Comparison of ENCODE assay signal across 38 cellular contexts in the genomic region with DNA sequence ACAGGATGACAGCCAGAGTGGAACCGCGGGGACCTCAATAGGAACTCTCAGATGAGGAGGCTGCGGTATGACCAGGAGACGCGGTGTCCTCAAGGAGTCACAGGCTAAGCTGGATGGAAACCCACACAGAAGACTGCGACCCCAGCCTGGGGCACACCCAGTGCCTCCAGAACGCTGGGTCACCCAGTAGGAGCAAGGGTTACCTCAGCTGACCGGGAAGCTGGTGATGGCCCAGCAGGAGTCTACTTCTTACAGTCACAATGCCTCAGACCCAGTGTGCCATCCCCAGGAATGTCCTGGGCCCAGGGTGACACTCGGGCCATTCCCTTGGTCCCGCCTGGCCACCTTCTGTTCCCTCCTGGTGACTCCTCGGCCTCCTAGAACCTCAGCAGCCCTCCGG. TPM values are rescaled to one million over a fixed set of nuclear protein-coding genes. Genes with fewer than 3 reads are reported as not detected.
"Had no signal": no experiment of that assay in that cellular context is flagged by ENCODE, and none has a peak within 500 bp of the region (broad histone marks: within the 10 kb centered on the region; RNA-seq: fewer than 3 reads in every experiment).

No MANE protein-coding gene starts in this region.

- H3K36me3 ChIP-seq: adrenal gland, brain microvascular endothelial cell, breast epithelium had no signal

- ATAC-seq: activated CD8-positive, alpha-beta T cell treated with anti-CD3 and anti-CD28 coated beads for 36 hours; activated naive CD4-positive, alpha-beta T cell treated with anti-CD3 and anti-CD28 coated beads, Interleukin-2, amount 50 U/mL, for 72 hours; activated T-cell treated with anti-CD3 and anti-CD28 coated beads, Interleukin-2, amount 50 U/mL, for 4 hours; activated T-cell treated with anti-CD3 and anti-CD28 coated beads, Interleukin-2, amount 50 U/mL, for 72 hours; activated T-helper 17 cell treated with anti-CD3 and anti-CD28 coated beads, Interleukin-2, amount 50 U/mL, for 72 hours; body of pancreas had no signal

- H3K4me3 ChIP-seq: adrenal gland, body of pancreas, breast epithelium had no signal

- H3K27ac ChIP-seq: adrenal gland, body of pancreas, brain microvascular endothelial cell, breast epithelium, VCaP had no signal

- DNase-seq: activated B cell treated with CpG ODN at 0.5 μM for 24 hours; activated CD4-positive, alpha-beta memory T cell treated with anti-CD3 and anti-CD28 coated beads for 36 hours; activated CD4-positive, alpha-beta T cell treated with anti-CD3 and anti-CD28 coated beads for 4 hours; activated CD4-positive, alpha-beta T cell treated with anti-CD3 and anti-CD28 coated beads, Interleukin-2, amount 10 ng/mL, durations not matched to agents 24 days and 14 days; activated CD4-positive, alpha-beta T cell treated with anti-CD3 and anti-CD28 coated beads, Interleukin-2, amount 50 U/mL, for 1 hour; activated CD4-positive, alpha-beta T cell treated with anti-CD3 and anti-CD28 coated beads, Interleukin-2, amount 50 U/mL, for 4 hours; activated CD4-positive, CD25-positive, alpha-beta regulatory T cell treated with anti-CD3 and anti-CD28 coated beads, Interleukin-2, amount 50 U/mL, for 72 hours; activated CD8-positive, alpha-beta memory T cell treated with anti-CD3 and anti-CD28 coated beads, Interleukin-2, amount 50 U/mL, for 4 hours; activated CD8-positive, alpha-beta T cell treated with anti-CD3 and anti-CD28 coated beads for 36 hours; activated effector memory CD4-positive, alpha-beta T cell treated with anti-CD3 and anti-CD28 coated beads, Interleukin-2, amount 50 U/mL, for 16 hours; activated gamma-delta T cell treated with Interleukin-2 at 50 U/mL for 16 hours; activated naive CD4-positive, alpha-beta T cell; activated naive CD4-positive, alpha-beta T cell treated with anti-CD3 and anti-CD28 coated beads for 36 hours; activated naive CD4-positive, alpha-beta T cell treated with anti-CD3 and anti-CD28 coated beads, Interleukin-2, amount 50 U/mL, for 16 hours; activated naive CD8-positive, alpha-beta T cell treated with anti-CD3 and anti-CD28 coated beads for 36 hours; activated T-cell treated with anti-CD3 and anti-CD28 coated beads for 4 hours; activated T-cell treated with anti-CD3 and anti-CD28 coated beads, Interleukin-2, amount 50 U/mL, for 1 hour; activated T-cell treated with anti-CD3 and anti-CD28 coated beads, Interleukin-2, amount 50 U/mL, for 4 hours; activated T-cell treated with anti-CD3 and anti-CD28 coated beads, Interleukin-2, amount 50 U/mL, for 72 hours; adrenal gland; amniotic stem cell; body of pancreas; brain microvascular endothelial cell; central memory CD4-positive, alpha-beta T cell; T-helper 1 cell; T-helper 2 cell; T-helper 9 cell had no signal

- H3K4me1 ChIP-seq: adrenal gland, body of pancreas, breast epithelium had no signal

- H3K9me3 ChIP-seq: adrenal gland, body of pancreas, breast epithelium had no signal

- H3K9me3 Mint-ChIP-seq: activated B cell treated with CpG ODN at 0.5 μM for 24 hours; activated CD4-positive, alpha-beta memory T cell treated with anti-CD3 and anti-CD28 coated beads for 36 hours; activated CD4-positive, alpha-beta T cell treated with anti-CD3 and anti-CD28 coated beads, Interleukin-2, amount 10 ng/mL, durations not matched to agents 24 days and 14 days; activated CD8-positive, alpha-beta T cell treated with anti-CD3 and anti-CD28 coated beads for 36 hours; activated naive CD4-positive, alpha-beta T cell treated with anti-CD3 and anti-CD28 coated beads for 36 hours; activated naive CD4-positive, alpha-beta T cell treated with anti-CD3 and anti-CD28 coated beads, Interleukin-2, amount 50 U/mL, for 72 hours; activated naive CD8-positive, alpha-beta T cell treated with anti-CD3 and anti-CD28 coated beads for 36 hours; activated T-cell treated with anti-CD3 and anti-CD28 coated beads, Interleukin-2, amount 50 U/mL, for 4 hours; activated T-cell treated with anti-CD3 and anti-CD28 coated beads, Interleukin-2, amount 50 U/mL, for 72 hours; activated T-helper 1 cell treated with anti-CD3 and anti-CD28 coated beads, Interleukin-12 subunit alpha, Interleukin-12 subunit beta, Interleukin-2, Interleukin-4 antibody, amounts not matched to agents 30 ng/mL and 10 ng/mL and 1 ng/mL, durations not matched to agents 14 hours and 24 hours and 36 hours; activated T-helper 17 cell treated with anti-CD3 and anti-CD28 coated beads, Interleukin-2, amount 50 U/mL, for 72 hours; T-helper 1 cell treated with Interleukin-12 subunit alpha and Interleukin-12 subunit beta and Interleukin-4 antibody, amounts not matched to agents 30 μg/mL and 1 μg/mL, for 36 hours; T-helper 2 cell treated with Interferon-gamma antibody and Interleukin-4, amounts not matched to agents 5 μg/mL and 100 μg/mL, for 36 hours had no signal

- H3K4me1 Mint-ChIP-seq: activated B cell treated with CpG ODN at 0.5 μM for 24 hours; activated CD4-positive, alpha-beta T cell treated with anti-CD3 and anti-CD28 coated beads, Interleukin-2, amount 10 ng/mL, durations not matched to agents 24 days and 14 days; activated naive CD8-positive, alpha-beta T cell treated with anti-CD3 and anti-CD28 coated beads for 36 hours; activated T-helper 17 cell treated with anti-CD3 and anti-CD28 coated beads, Interleukin-2, amount 50 U/mL, for 72 hours had no signal

- H3K27me3 ChIP-seq: body of pancreas had no signal

- H3K27ac Mint-ChIP-seq: activated B cell treated with CpG ODN at 0.5 μM for 24 hours; activated CD4-positive, alpha-beta memory T cell treated with anti-CD3 and anti-CD28 coated beads for 36 hours; activated CD4-positive, alpha-beta T cell treated with anti-CD3 and anti-CD28 coated beads, Interleukin-2, amount 10 ng/mL, durations not matched to agents 24 days and 14 days; activated CD8-positive, alpha-beta T cell treated with anti-CD3 and anti-CD28 coated beads for 36 hours; activated naive CD4-positive, alpha-beta T cell treated with anti-CD3 and anti-CD28 coated beads for 36 hours; activated naive CD4-positive, alpha-beta T cell treated with anti-CD3 and anti-CD28 coated beads, Interleukin-2, amount 50 U/mL, for 72 hours; activated naive CD8-positive, alpha-beta T cell treated with anti-CD3 and anti-CD28 coated beads for 36 hours; activated T-cell treated with anti-CD3 and anti-CD28 coated beads, Interleukin-2, amount 50 U/mL, for 72 hours; activated T-helper 1 cell treated with anti-CD3 and anti-CD28 coated beads, Interleukin-12 subunit alpha, Interleukin-12 subunit beta, Interleukin-2, Interleukin-4 antibody, amounts not matched to agents 30 ng/mL and 10 ng/mL and 1 ng/mL, durations not matched to agents 14 hours and 24 hours and 36 hours; activated T-helper 17 cell treated with anti-CD3 and anti-CD28 coated beads, Interleukin-2, amount 50 U/mL, for 72 hours; T-helper 1 cell treated with Interleukin-12 subunit alpha and Interleukin-12 subunit beta and Interleukin-4 antibody, amounts not matched to agents 30 μg/mL and 1 μg/mL, for 36 hours; T-helper 2 cell treated with Interferon-gamma antibody and Interleukin-4, amounts not matched to agents 5 μg/mL and 100 μg/mL, for 36 hours had no signal

- H3K36me3 Mint-ChIP-seq: activated CD4-positive, alpha-beta memory T cell treated with anti-CD3 and anti-CD28 coated beads for 36 hours; activated naive CD4-positive, alpha-beta T cell treated with anti-CD3 and anti-CD28 coated beads, Interleukin-2, amount 50 U/mL, for 72 hours; activated naive CD8-positive, alpha-beta T cell treated with anti-CD3 and anti-CD28 coated beads for 36 hours had no signal

- H3K4me3 Mint-ChIP-seq: activated B cell treated with CpG ODN at 0.5 μM for 24 hours; activated CD4-positive, alpha-beta memory T cell treated with anti-CD3 and anti-CD28 coated beads for 36 hours; activated CD4-positive, alpha-beta T cell treated with anti-CD3 and anti-CD28 coated beads, Interleukin-2, amount 10 ng/mL, durations not matched to agents 24 days and 14 days; activated CD8-positive, alpha-beta T cell treated with anti-CD3 and anti-CD28 coated beads for 36 hours; activated naive CD4-positive, alpha-beta T cell treated with anti-CD3 and anti-CD28 coated beads for 36 hours; activated naive CD8-positive, alpha-beta T cell treated with anti-CD3 and anti-CD28 coated beads for 36 hours; activated T-cell treated with anti-CD3 and anti-CD28 coated beads, Interleukin-2, amount 50 U/mL, for 4 hours; activated T-cell treated with anti-CD3 and anti-CD28 coated beads, Interleukin-2, amount 50 U/mL, for 72 hours; activated T-helper 1 cell treated with anti-CD3 and anti-CD28 coated beads, Interleukin-12 subunit alpha, Interleukin-12 subunit beta, Interleukin-2, Interleukin-4 antibody, amounts not matched to agents 30 ng/mL and 10 ng/mL and 1 ng/mL, durations not matched to agents 14 hours and 24 hours and 36 hours; activated T-helper 17 cell treated with anti-CD3 and anti-CD28 coated beads, Interleukin-2, amount 50 U/mL, for 72 hours; T-helper 1 cell treated with Interleukin-12 subunit alpha and Interleukin-12 subunit beta and Interleukin-4 antibody, amounts not matched to agents 30 μg/mL and 1 μg/mL, for 36 hours; T-helper 2 cell treated with Interferon-gamma antibody and Interleukin-4, amounts not matched to agents 5 μg/mL and 100 μg/mL, for 36 hours had no signal

RNA-seq across cellular contexts. Expression of a gene that starts 29.9 kb away (rescaled TPM):
- total RNA-seq: activated B cell treated with CpG ODN at 0.5 μM for 24 hours; activated CD4-positive, alpha-beta memory T cell treated with anti-CD3 and anti-CD28 coated beads for 36 hours; activated CD4-positive, alpha-beta T cell treated with anti-CD3 and anti-CD28 coated beads, Interleukin-2, amount 10 ng/mL, durations not matched to agents 24 days and 14 days; activated CD8-positive, alpha-beta memory T cell treated with anti-CD3 and anti-CD28 coated beads for 36 hours; activated CD8-positive, alpha-beta T cell treated with anti-CD3 and anti-CD28 coated beads for 36 hours; activated naive CD4-positive, alpha-beta T cell treated with anti-CD3 and anti-CD28 coated beads for 36 hours; activated naive CD4-positive, alpha-beta T cell treated with anti-CD3 and anti-CD28 coated beads, Interleukin-2, amount 50 U/mL, for 72 hours; activated naive CD8-positive, alpha-beta T cell treated with anti-CD3 and anti-CD28 coated beads for 36 hours; activated T-cell treated with anti-CD3 and anti-CD28 coated beads, Interleukin-2, amount 50 U/mL, for 4 hours; activated T-cell treated with anti-CD3 and anti-CD28 coated beads, Interleukin-2, amount 50 U/mL, for 72 hours; activated T-helper 1 cell treated with anti-CD3 and anti-CD28 coated beads, Interleukin-12 subunit alpha, Interleukin-12 subunit beta, Interleukin-2, Interleukin-4 antibody, amounts not matched to agents 30 ng/mL and 10 ng/mL and 1 ng/mL, durations not matched to agents 14 hours and 24 hours and 36 hours; activated T-helper 17 cell treated with anti-CD3 and anti-CD28 coated beads, Interleukin-2, amount 50 U/mL, for 72 hours; adrenal gland; aorta; astrocyte; body of pancreas; cardiac septum had no signal
- polyA plus RNA-seq: adrenal gland, aorta had no signal

RNA-seq across cellular contexts. Expression of a gene that starts 58.5 kb away (rescaled TPM):
- total RNA-seq: activated B cell treated with CpG ODN at 0.5 μM for 24 hours; activated CD4-positive, alpha-beta memory T cell treated with anti-CD3 and anti-CD28 coated beads for 36 hours; activated CD4-positive, alpha-beta T cell treated with anti-CD3 and anti-CD28 coated beads, Interleukin-2, amount 10 ng/mL, durations not matched to agents 24 days and 14 days; activated CD8-positive, alpha-beta memory T cell treated with anti-CD3 and anti-CD28 coated beads for 36 hours; activated CD8-positive, alpha-beta T cell treated with anti-CD3 and anti-CD28 coated beads for 36 hours; activated naive CD4-positive, alpha-beta T cell treated with anti-CD3 and anti-CD28 coated beads for 36 hours; activated naive CD4-positive, alpha-beta T cell treated with anti-CD3 and anti-CD28 coated beads, Interleukin-2, amount 50 U/mL, for 72 hours; activated naive CD8-positive, alpha-beta T cell treated with anti-CD3 and anti-CD28 coated beads for 36 hours; activated T-cell treated with anti-CD3 and anti-CD28 coated beads, Interleukin-2, amount 50 U/mL, for 4 hours; activated T-cell treated with anti-CD3 and anti-CD28 coated beads, Interleukin-2, amount 50 U/mL, for 72 hours; activated T-helper 1 cell treated with anti-CD3 and anti-CD28 coated beads, Interleukin-12 subunit alpha, Interleukin-12 subunit beta, Interleukin-2, Interleukin-4 antibody, amounts not matched to agents 30 ng/mL and 10 ng/mL and 1 ng/mL, durations not matched to agents 14 hours and 24 hours and 36 hours; activated T-helper 17 cell treated with anti-CD3 and anti-CD28 coated beads, Interleukin-2, amount 50 U/mL, for 72 hours; aorta; astrocyte; body of pancreas; cardiac septum had no signal
- polyA plus RNA-seq: aorta had no signal
